30 cellular contexts compared by ENCODE assay signal in the genomic region with DNA sequence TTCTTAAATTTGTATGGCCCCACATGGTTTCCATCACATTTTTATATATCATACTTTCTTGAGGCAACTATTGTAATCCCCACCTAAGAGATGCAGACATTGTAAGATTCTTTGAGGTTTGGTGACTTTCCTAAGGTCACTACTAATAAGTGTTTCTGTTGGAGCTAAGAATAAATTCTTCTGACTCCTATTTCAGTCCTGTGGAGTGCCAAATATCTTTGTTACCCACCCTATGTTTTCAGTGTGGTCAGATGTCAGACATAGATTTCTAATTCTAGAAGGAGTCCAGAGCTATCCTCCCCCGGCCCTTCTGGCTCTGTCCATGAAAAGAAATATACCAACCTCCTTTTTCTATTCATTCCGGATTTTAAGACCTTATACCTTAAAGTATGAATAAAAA. TPM values are rescaled to one million over a fixed set of nuclear protein-coding genes. Genes with fewer than 3 reads are reported as not detected.
DNase-seq lines count a peak whose midpoint lies in the region; ATAC-seq and TF ChIP-seq lines count a peak whose summit lies in the region.
"Had no signal": no experiment of that assay in that cellular context is flagged by ENCODE, and none has a peak within 500 bp of the region (broad histone marks: within the 10 kb centered on the region; RNA-seq: fewer than 3 reads in every experiment).

No MANE protein-coding gene starts in this region.

- peak overlapping the region; percentile 65 for H3K4me2 ChIP-seq in skeletal muscle satellite cell (ENCODE audit: low read length)
- H3K4me2 ChIP-seq: BLaER1 treated with 17β-estradiol and CSF1 and Interleukin-3, amounts not matched to agents 10 nM and 100 nM had no signal

- 84 to 89% methylated on average over 2 of the region's 2 CpGs for WGBS in tibial nerve, 2 donors

- H3K27ac Mint-ChIP-seq in progenitor cell of endocrine pancreas = no peak overlapping the region
- H3K27ac Mint-ChIP-seq: activated CD4-positive, alpha-beta T cell treated with anti-CD3 and anti-CD28 coated beads, Interleukin-2, amount 10 ng/mL, durations not matched to agents 7 days and 5 days; activated naive CD4-positive, alpha-beta T cell treated with anti-CD3 and anti-CD28 coated beads, Interleukin-2, amount 50 U/mL, for 24 hours; stimulated activated memory B cell treated with anti-CD40 and anti-IgM and Interleukin-4, amounts not matched to agents 10 μg/mL and 1 μg/mL and 100 μg/mL, for 72 hours had no signal

- TF ChIP-seq EP300 in tibial nerve (IDR thresholded peaks at IDR 0.05) = no peak

- no peak for TF ChIP-seq CTCF in RWPE2 (IDR thresholded peaks at IDR 0.05; ENCODE audit: poor library complexity, severe bottlenecking)
- TF ChIP-seq CTCF in progenitor cell of endocrine pancreas (IDR thresholded peaks at IDR 0.05; ENCODE audit: unreplicated experiment) = no peak
- TF ChIP-seq CTCF in tibial nerve (IDR thresholded peaks at IDR 0.05) = no peak

- no peaks in the 10 kb centered on the region; the same call in 1 of the 2 replicates for H3K36me3 ChIP-seq in RWPE2 (ENCODE audit: low read depth)
- no peaks in the 10 kb centered on the region for H3K36me3 ChIP-seq in skeletal muscle satellite cell (ENCODE audit: insufficient read depth, low read length)
- H3K36me3 ChIP-seq in SJCRH30 = peaks cover 2% of the 10 kb centered on the region; the same call in 1 of the 2 replicates
- peaks cover 0 to 16% (median 0%) of the 10 kb centered on the region in 3 donors for H3K36me3 ChIP-seq in tibial nerve
- H3K36me3 ChIP-seq: prostate gland had no signal

- H3K27me3 Mint-ChIP-seq in progenitor cell of endocrine pancreas = no peaks in the 10 kb centered on the region
- H3K27me3 Mint-ChIP-seq: activated CD4-positive, alpha-beta T cell treated with anti-CD3 and anti-CD28 coated beads, Interleukin-2, amount 10 ng/mL, durations not matched to agents 7 days and 5 days; activated naive CD4-positive, alpha-beta T cell treated with anti-CD3 and anti-CD28 coated beads, Interleukin-2, amount 50 U/mL, for 24 hours; stimulated activated memory B cell treated with anti-CD40 and anti-IgM and Interleukin-4, amounts not matched to agents 10 μg/mL and 1 μg/mL and 100 μg/mL, for 72 hours had no signal

- no peak for TF ChIP-seq POLR2A in tibial nerve (IDR thresholded peaks at IDR 0.05)

- no peak overlapping the region for H3K4me3 ChIP-seq in RWPE2 (ENCODE audit: severe bottlenecking)
- no peak overlapping the region for H3K4me3 ChIP-seq in skeletal muscle satellite cell (ENCODE audit: low read length)
- no peak overlapping the region for H3K4me3 ChIP-seq in SJCRH30
- no peak overlapping the region for H3K4me3 ChIP-seq in tibial nerve
- H3K4me3 ChIP-seq: BLaER1 treated with 17β-estradiol and CSF1 and Interleukin-3, amounts not matched to agents 10 nM and 100 nM; prostate gland had no signal

- DNase-seq in GM03348 (ENCODE audit: low spot score) = peak; percentile 24
- no peak for DNase-seq in RWPE2 (ENCODE audit: low spot score)
- DNase-seq in iris pigment epithelial cell (ENCODE audit: low read depth) = peak; percentile 40
- DNase-seq in SJCRH30 = no peak
- DNase-seq in progenitor cell of endocrine pancreas (ENCODE audit: low spot score, unreplicated experiment) = no peak
- no peak for DNase-seq in tibial nerve (ENCODE audit: low spot score in 2 of 2)
- DNase-seq in central memory CD4-positive, alpha-beta T cell = no peak
- DNase-seq: activated CD4-positive, alpha-beta T cell treated with anti-CD3 and anti-CD28 coated beads, Interleukin-2, amount 10 ng/mL, durations not matched to agents 7 days and 5 days; aorta; caudate nucleus; DND-41; midbrain; NCI-H1092; NCI-H187; NCI-H2171 treated with DMSO at 0.1 percent for 48 hours; NCI-H526; small intestine; stimulated activated CD4-positive, alpha-beta T cell treated with anti-CD3 and anti-CD28 coated beads, Interleukin-2, amount 100 ng/mL, for 48 hours; T-helper 9 cell; WERI-Rb-1 had no signal

- peaks cover 7% of the 10 kb centered on the region for H3K9me3 Mint-ChIP-seq in progenitor cell of endocrine pancreas (ENCODE audit: low read depth)

- ATAC-seq in RWPE2 (ENCODE audit: low read depth) = no peak
- ATAC-seq: HCT116; left lobe of liver; stimulated activated memory B cell treated with anti-CD40 and anti-IgM and Interleukin-4, amounts not matched to agents 10 μg/mL and 1 μg/mL and 100 μg/mL, for 72 hours had no signal

- no peak overlapping the region for H3K4me3 Mint-ChIP-seq in progenitor cell of endocrine pancreas (ENCODE audit: low read depth)
- H3K4me3 Mint-ChIP-seq: activated CD4-positive, alpha-beta T cell treated with anti-CD3 and anti-CD28 coated beads, Interleukin-2, amount 10 ng/mL, durations not matched to agents 7 days and 5 days; activated naive CD4-positive, alpha-beta T cell treated with anti-CD3 and anti-CD28 coated beads, Interleukin-2, amount 50 U/mL, for 24 hours; activated T-helper 1 cell treated with anti-CD3 and anti-CD28 coated beads, Interleukin-12 subunit alpha, Interleukin-12 subunit beta, Interleukin-2, Interleukin-4 antibody, amounts not matched to agents 30 ng/mL and 10 ng/mL and 1 ng/mL, durations not matched to agents 14 hours and 24 hours and 36 hours; stimulated activated memory B cell treated with anti-CD40 and anti-IgM and Interleukin-4, amounts not matched to agents 10 μg/mL and 1 μg/mL and 100 μg/mL, for 72 hours had no signal

- H3K9ac ChIP-seq in skeletal muscle satellite cell (ENCODE audit: low read depth, low read length) = peak overlapping the region; percentile 2
- H3K9ac ChIP-seq: BLaER1 treated with 17β-estradiol and CSF1 and Interleukin-3, amounts not matched to agents 10 nM and 100 nM had no signal

- H3K27me3 ChIP-seq in RWPE2 (ENCODE audit: insufficient read depth, poor library complexity, severe bottlenecking) (no peaks in the 10 kb centered on the region), skeletal muscle satellite cell (ENCODE audit: control insufficient read depth, insufficient read depth, low read length) (no peaks in the 10 kb centered on the region), SJCRH30 (no peaks in the 10 kb centered on the region), tibial nerve (no peaks in the 10 kb centered on the region)
- H3K27me3 ChIP-seq: BLaER1 treated with 17β-estradiol and CSF1 and Interleukin-3, amounts not matched to agents 10 nM and 100 nM had no signal

- peaks cover 7% of the 10 kb centered on the region for H3K36me3 Mint-ChIP-seq in progenitor cell of endocrine pancreas (ENCODE audit: insufficient read depth)

- H3K9me3 ChIP-seq in RWPE2 (ENCODE audit: severe bottlenecking) (peaks cover 5% of the 10 kb centered on the region), skeletal muscle satellite cell (replicated peaks; ENCODE audit: low read length) (peaks cover 5% of the 10 kb centered on the region), SJCRH30 (replicated peaks) (no peaks in the 10 kb centered on the region), tibial nerve (peaks cover 0 to 10% (median 2%) of the 10 kb centered on the region in 4 donors)
- H3K9me3 ChIP-seq: prostate gland had no signal

- H3K4me1 ChIP-seq in RWPE2 (ENCODE audit: insufficient read depth, poor library complexity, severe bottlenecking) (peaks cover 27% of the 10 kb centered on the region), skeletal muscle satellite cell (ENCODE audit: control insufficient read depth, insufficient read depth, low read length) (peaks cover 35% of the 10 kb centered on the region), SJCRH30 (peaks cover 3% of the 10 kb centered on the region; the same call in 1 of the 2 replicates), tibial nerve (peaks cover 0 to 42% (median 5%) of the 10 kb centered on the region in 4 donors)
- H3K4me1 ChIP-seq: BLaER1 treated with 17β-estradiol and CSF1 and Interleukin-3, amounts not matched to agents 10 nM and 100 nM; prostate gland had no signal

- H3K4me1 Mint-ChIP-seq in progenitor cell of endocrine pancreas (ENCODE audit: low read depth) = no peaks in the 10 kb centered on the region
- H3K4me1 Mint-ChIP-seq: activated CD4-positive, alpha-beta T cell treated with anti-CD3 and anti-CD28 coated beads, Interleukin-2, amount 10 ng/mL, durations not matched to agents 7 days and 5 days; stimulated activated memory B cell treated with anti-CD40 and anti-IgM and Interleukin-4, amounts not matched to agents 10 μg/mL and 1 μg/mL and 100 μg/mL, for 72 hours had no signal

- H3K27ac ChIP-seq in RWPE2 (ENCODE audit: poor library complexity, severe bottlenecking) (peak overlapping the region; percentile 82), SJCRH30 (no peak overlapping the region), tibial nerve (peak overlapping the region in 2 of 4 donors; percentile 43 to 65)
- H3K27ac ChIP-seq: BLaER1 treated with 17β-estradiol and CSF1 and Interleukin-3, amounts not matched to agents 10 nM and 100 nM; HL-60; prostate gland; RWPE1; WERI-Rb-1 had no signal

RNA-seq across cellular contexts. Expression of a gene that starts 46.2 kb away (rescaled TPM):
- 17.3 and 25.6 TPM in 2 replicates for total RNA-seq in skeletal muscle satellite cell (2012; rRNA removed)
- total RNA-seq in SJCRH30 (2014; rRNA removed; shearing (Covaris generic)) = 3.7 and 5.0 TPM in 2 replicates
- 19.4 and 29.6 TPM in 2 replicates for total RNA-seq in progenitor cell of endocrine pancreas
- total RNA-seq in tibial nerve = 10 to 100 TPM; 26.7 to 46.3 (median 30.8) TPM

Comparison
In these comparisons a context has a peak if more than half of its experiments do, and no peak if none do; other contexts are left out.
1. DNase-seq: peak in GM03348 (single experiment) and iris pigment epithelial cell (single experiment); none in RWPE2 (single experiment), SJCRH30 (0 of 2), progenitor cell of endocrine pancreas (single experiment), tibial nerve (0 of 2) and central memory CD4-positive, alpha-beta T cell (single experiment).